ENCODE assay signal across 8 cellular contexts in the genomic region with DNA sequence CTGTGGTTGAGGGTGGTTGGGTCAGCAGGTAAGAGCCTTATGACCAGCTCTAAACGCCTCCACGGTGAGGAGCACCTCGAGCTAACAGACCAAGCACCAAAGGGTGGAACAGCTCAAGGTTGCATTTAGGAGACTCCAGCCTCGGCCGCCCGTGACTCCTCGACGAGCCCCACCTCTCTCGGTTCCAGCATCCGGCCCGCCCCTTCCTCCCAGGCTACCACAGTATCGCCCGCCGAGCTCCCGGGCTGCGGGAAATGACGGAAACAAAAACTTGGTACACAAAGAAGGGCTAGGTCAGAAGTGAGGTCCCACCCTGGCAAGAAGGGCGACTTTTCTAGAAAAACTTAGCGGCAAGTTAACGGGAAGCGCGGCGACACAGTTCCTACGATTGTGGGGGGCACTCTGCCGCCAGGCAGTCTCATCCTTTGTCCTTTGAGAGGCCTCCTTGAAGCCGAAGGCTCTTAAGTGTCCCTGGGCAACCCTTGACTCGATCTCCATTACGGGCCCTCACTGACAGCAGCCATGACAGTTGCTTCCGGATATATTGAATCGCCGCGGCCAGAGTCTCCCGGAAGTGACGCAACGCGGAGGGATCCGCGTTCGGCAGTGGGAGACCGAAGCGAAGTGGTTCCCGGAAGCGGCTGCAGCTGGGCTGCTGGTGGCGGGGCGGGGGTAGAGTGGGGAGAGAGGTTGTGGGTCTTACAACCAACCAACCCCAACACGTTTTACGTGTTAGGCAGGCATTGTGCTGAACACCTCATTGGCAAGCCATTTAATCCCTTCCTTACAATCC. TPM values are rescaled to one million over a fixed set of nuclear protein-coding genes. Genes with fewer than 3 reads are reported as not detected.
DNase-seq lines count a peak whose midpoint lies in the region; ATAC-seq, FAIRE-seq and TF ChIP-seq lines count a peak whose summit lies in the region.

No MANE protein-coding gene starts in this region.

- H3K9me3 ChIP-seq in DOHH2 (ENCODE audit: control insufficient read depth, insufficient read depth, low read length) (peaks cover 5% of the 10 kb centered on the region; the same call in 1 of the 2 replicates), fibroblast of lung (ENCODE audit: control insufficient read depth, insufficient read depth, low read depth, low read length) (no peaks in the 10 kb centered on the region), testis (no peaks in the 10 kb centered on the region)

- DNase-seq in Kasumi-1 (lab: John Stamatoyannopoulos, UW) (peak; percentile 97), RCC 7860 (ENCODE audit: low spot score) (peak; percentile 80), activated T-helper 1 cell treated with Interleukin-2 at 50 U/mL for 16 hours (ENCODE audit: low read depth) (peak; percentile 85), fibroblast of lung (ENCODE audit: low read depth in 2 of 2) (peak; percentile 98), occipital lobe (lab: John Stamatoyannopoulos, UW) (peak; percentile 88), testis (peak; percentile 97)

- H3K9ac ChIP-seq in fibroblast of lung (ENCODE audit: insufficient read depth, low read length), result peak overlapping the region; percentile 85

- peak overlapping the region; percentile 97 for H3K4me3 ChIP-seq in DOHH2 (ENCODE audit: low read length)
- H3K4me3 ChIP-seq in fibroblast of lung (replicated peaks in 1 of 4; ENCODE audit: control extremely low read depth in 1 of 4, insufficient read depth in 1 of 4, low read depth in 3 of 4, low read length in 4 of 4), result peak overlapping the region; percentile 80 to 91 (median 84)
- H3K4me3 ChIP-seq in testis, result peak overlapping the region; percentile 86 to 88

- no peak for TF ChIP-seq POLR2A in testis (IDR thresholded peaks at IDR 0.05)

- H3K79me2 ChIP-seq in DOHH2 (ENCODE audit: control insufficient read depth, low read length) (0 out of 2 replicates have a peak, but pooled peaks cover 4% of the 10 kb centered on the region), fibroblast of lung (ENCODE audit: control insufficient read depth, insufficient read depth, low read length) (no peaks in the 10 kb centered on the region)

- TF ChIP-seq CTCF in DOHH2 (IDR thresholded peaks at IDR 0.05; ENCODE audit: low read depth, low read length, poor library complexity, severe bottlenecking) (no peak), fibroblast of lung (conservative IDR thresholded peaks at IDR 0.05 in 1 of 2, IDR thresholded peaks at IDR 0.05 in 1 of 2; ENCODE audit: low read depth in 1 of 2, low read length in 2 of 2) (no peak), testis (IDR thresholded peaks at IDR 0.05) (no peak)

- intact Hi-C loops in testis (cut with DNase I; ENCODE audit: low total_unique reads), result no loop called here

- H2AFZ ChIP-seq in fibroblast of lung (ENCODE audit: low read length), result peak overlapping the region; percentile 99

- FAIRE-seq in RCC 7860 (lab: Jason Lieb, UNC), result peak; percentile 38

- H3K27me3 ChIP-seq in DOHH2 (ENCODE audit: control insufficient read depth, low read length) (no peaks in the 10 kb centered on the region), fibroblast of lung (ENCODE audit: control insufficient read depth, insufficient read depth, low read length) (peaks cover 7% of the 10 kb centered on the region), testis (no peaks in the 10 kb centered on the region)

- peak overlapping the region; percentile 88 for H3K27ac ChIP-seq in DOHH2 (ENCODE audit: low read depth, low read length)
- H3K27ac ChIP-seq in fibroblast of lung (ENCODE audit: insufficient read depth, low read length), result peak overlapping the region; percentile 95
- H3K27ac ChIP-seq in testis, result peak overlapping the region; percentile 92 to 95

- H4K20me1 ChIP-seq in DOHH2 (ENCODE audit: control insufficient read depth, insufficient read depth, low read depth, low read length) (no peaks in the 10 kb centered on the region), fibroblast of lung (ENCODE audit: control insufficient read depth, extremely low read depth, insufficient read depth, low read length) (no peaks in the 10 kb centered on the region)

- peaks cover 2% of the 10 kb centered on the region; the same call in 1 of the 2 replicates for H3F3A ChIP-seq in DOHH2 (ENCODE audit: control insufficient read depth, insufficient read depth)

- H3K9me2 ChIP-seq in DOHH2 (replicated peaks; ENCODE audit: control insufficient read depth, low read length), result no peaks in the 10 kb centered on the region

- ATAC-seq in GM21825 (IDR thresholded peaks at IDR 0.05; ENCODE audit: unreplicated experiment), result peak; percentile 84

- H3K36me3 ChIP-seq in DOHH2 (ENCODE audit: control insufficient read depth, low read length) (peaks cover 6% of the 10 kb centered on the region), fibroblast of lung (ENCODE audit: control insufficient read depth, insufficient read depth, low read length) (no peaks in the 10 kb centered on the region), testis (ENCODE audit: low read depth, missing control alignments) (no peaks in the 10 kb centered on the region)

- H3K4me2 ChIP-seq in DOHH2 (ENCODE audit: low read length) (peak overlapping the region; percentile 81), fibroblast of lung (ENCODE audit: extremely low read depth, insufficient read depth, low read length) (peak overlapping the region; percentile 79)

- WGBS in testis, 2 donors, result 1 to 14% methylated on average over 37 to 47 of the region's 47 CpGs

- peaks cover 24% of the 10 kb centered on the region for H3K4me1 ChIP-seq in DOHH2 (ENCODE audit: control insufficient read depth, low read length)
- no peaks in the 10 kb centered on the region for H3K4me1 ChIP-seq in fibroblast of lung (ENCODE audit: control insufficient read depth, extremely low read depth, insufficient read depth, low read length)
- peaks cover 5% of the 10 kb centered on the region for H3K4me1 ChIP-seq in testis

RNA-seq across cellular contexts. Expression of gene ZNF518A, which starts 40.2 kb away (rescaled TPM):
- total RNA-seq in fibroblast of lung (16.4 and 19.0 TPM in 2 replicates), occipital lobe (56.0 TPM), testis (10 to 100 TPM; 81.3 to 88.0 TPM)
- polyA plus RNA-seq in fibroblast of lung (4.0 and 5.2 TPM in 2 replicates), testis (ENCODE audit: insufficient read depth, low read depth, low replicate concordance) (14.5 TPM)
- 2.1 and 2.5 TPM in 2 replicates for polyA plus RNA-seq in fibroblast of lung (2012)
- 0.15 and 1.2 TPM in 2 replicates for polyA minus RNA-seq in fibroblast of lung (ENCODE audit: low replicate concordance)

RNA-seq across cellular contexts. Expression of gene CCNJ, which starts 46.5 kb away (rescaled TPM):
- 5.6 and 6.7 TPM in 2 replicates for total RNA-seq in fibroblast of lung
- 5.7 and 6.5 TPM in 2 replicates for polyA plus RNA-seq in fibroblast of lung
- 3.5 and 3.8 TPM in 2 replicates for polyA plus RNA-seq in fibroblast of lung (2012)
- 1.5 and 3.0 TPM in 2 replicates for polyA minus RNA-seq in fibroblast of lung (ENCODE audit: low replicate concordance)
- total RNA-seq in occipital lobe, result 19.0 TPM
- total RNA-seq in testis, result 1 to 10 TPM; 7.0 to 7.7 TPM
- polyA plus RNA-seq in testis (ENCODE audit: insufficient read depth, low read depth, low replicate concordance), result 8.1 TPM

Comparison
In these comparisons a context has a peak if more than half of its experiments do, and no peak if none do; other contexts are left out.
1. Peak in every context shown above with its lines: DNase-seq, ATAC-seq, H3K4me3 ChIP-seq and H3K27ac ChIP-seq.